In genomic region chrX:8890794-8891193, GRCh38 we compare ENCODE assay signal across 2 cellular contexts.
TF ChIP-seq lines count a peak whose summit lies in the region.

No MANE protein-coding gene starts in this region.

TF ChIP-seq in A549, 52 proteins besides CTCF, POLR2A, EP300 and RAD21 (continued from another document):
- no peak for TF ChIP-seq ELK1 (IDR thresholded peaks at IDR 0.05; ENCODE audit: low read depth, low read length)

TF ChIP-seq in HEK293, 187 proteins besides CTCF, POLR2A, EP300 and RAD21:
- TF ChIP-seq ZBTB11 (tag by site-specific recombination; conservative IDR thresholded peaks at IDR 0.05; ENCODE audit: low read depth) (no peak), ZNF10 (tag by site-specific recombination; IDR thresholded peaks at IDR 0.05) (peak; percentile 58; the same call in 1 of the 2 replicates)
